8 cellular contexts compared by ENCODE assay signal in the genomic region with DNA sequence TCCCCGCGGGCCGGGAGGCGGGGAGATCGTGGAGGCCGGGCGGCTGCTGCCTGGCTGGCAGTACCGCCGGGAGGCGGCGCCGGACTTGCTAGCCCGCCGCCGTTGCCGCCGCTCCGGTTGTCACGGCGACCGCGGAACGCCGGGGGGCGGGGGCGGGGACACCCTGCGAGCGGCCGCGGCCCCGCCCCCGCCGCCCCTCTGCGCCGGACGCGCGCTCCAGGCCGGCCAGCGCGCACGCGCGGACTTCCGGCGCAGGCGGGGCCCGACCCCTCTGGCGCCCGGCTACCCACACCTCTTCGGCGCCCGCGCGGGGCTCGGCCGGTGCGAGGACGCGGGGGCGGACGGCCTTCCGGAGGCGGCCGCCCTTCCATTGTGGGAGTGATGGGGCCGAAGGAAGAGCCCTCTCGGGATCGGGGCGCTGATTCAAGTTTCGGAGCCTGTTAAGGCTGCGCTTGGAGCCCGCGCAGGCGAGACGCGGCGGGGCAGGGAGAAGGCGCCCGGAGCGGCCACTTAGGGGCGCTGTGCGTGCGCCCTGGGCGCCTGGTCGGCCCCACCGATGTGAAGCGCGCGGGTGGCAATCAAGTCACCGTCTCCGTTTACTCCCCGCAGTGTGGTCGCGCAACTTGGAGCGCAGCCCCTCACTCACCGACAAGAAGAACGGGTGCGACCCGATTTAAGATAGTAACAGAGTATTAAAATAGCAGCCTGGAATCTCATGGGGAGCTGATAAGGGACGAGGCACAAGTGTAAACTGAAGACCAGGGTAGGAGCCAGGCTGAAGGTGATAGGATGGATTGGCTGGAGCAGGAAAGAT. TPM values are rescaled to one million over a fixed set of nuclear protein-coding genes. Genes with fewer than 3 reads are reported as not detected.
DNase-seq lines count a peak whose midpoint lies in the region; ATAC-seq and TF ChIP-seq lines count a peak whose summit lies in the region.

No MANE protein-coding gene starts in this region.

- peak; percentile 85 for ATAC-seq in GM19023 (IDR thresholded peaks at IDR 0.05; ENCODE audit: unreplicated experiment)
- peak; percentile 86 for ATAC-seq in HG03196 (IDR thresholded peaks at IDR 0.05; ENCODE audit: unreplicated experiment)

- TF ChIP-seq CTCF in AG10803 (conservative IDR thresholded peaks at IDR 0.05; ENCODE audit: low read length) (peak; percentile 65), kidney epithelial cell (IDR thresholded peaks at IDR 0.05; ENCODE audit: insufficient read depth, low read length, poor library complexity, severe bottlenecking) (peak; percentile 59)

- H3K27me3 ChIP-seq in kidney epithelial cell (ENCODE audit: control insufficient read depth, insufficient read depth, low read length): no peaks in the 10 kb centered on the region

- peak overlapping the region; percentile 51 for H3K4me3 ChIP-seq in AG10803 (ENCODE audit: low read length)
- peak overlapping the region; percentile 60 for H3K4me3 ChIP-seq in kidney epithelial cell (ENCODE audit: low read depth, low read length)

- DNase-seq in AG10803 (ENCODE audit: low read depth) (peak; percentile 95), NCI-H226 (peak; percentile 94), cerebellar cortex (ENCODE audit: low spot score) (peak; percentile 89), kidney epithelial cell (ENCODE audit: low read depth) (peak; percentile 61)
- peak; percentile 65 for DNase-seq in activated CD4-positive, CD25-positive, alpha-beta regulatory T cell treated with anti-CD3 and anti-CD28 coated beads, Interleukin-2, amount 50 U/mL, for 16 hours (ENCODE audit: low read depth, low spot score)
- DNase-seq in stimulated activated CD4-positive, alpha-beta T cell treated with anti-CD3 and anti-CD28 coated beads, Interleukin-15, amount 100 ng/mL, for 24 hours: peak; percentile 93

- no peaks in the 10 kb centered on the region for H3K36me3 ChIP-seq in kidney epithelial cell (ENCODE audit: control insufficient read depth, insufficient read depth, low read length)

RNA-seq across cellular contexts. Expression of gene DPY19L1, which starts 0.4 kb away (rescaled TPM):
- total RNA-seq in kidney epithelial cell: 14.7 and 64.3 TPM in 2 replicates

Comparison
In these comparisons a context has a peak if more than half of its experiments do, and no peak if none do; other contexts are left out.
1. Peak in every context shown above with its lines: DNase-seq, ATAC-seq and H3K4me3 ChIP-seq.